In genomic region chr3:143603774-143604173, GRCh38 we compare ENCODE assay signal across 20 cellular contexts.
DNase-seq lines count a peak whose midpoint lies in the region; ATAC-seq, FAIRE-seq and TF ChIP-seq lines count a peak whose summit lies in the region.
"Had no signal": no experiment of that assay in that cellular context is flagged by ENCODE, and none has a peak within 500 bp of the region (broad histone marks: within the 10 kb centered on the region; RNA-seq: fewer than 3 reads in every experiment).

No MANE protein-coding gene starts in this region.

- ATAC-seq in K562 (no peak), GM19452 (IDR thresholded peaks at IDR 0.05; ENCODE audit: unreplicated experiment) (no peak)
- ATAC-seq: A549; CD8-positive, alpha-beta T cell had no signal

- no peaks in the 10 kb centered on the region for H3K36me3 Mint-ChIP-seq in MCF 10A (ENCODE audit: insufficient read depth, unreplicated experiment)
- H3K36me3 Mint-ChIP-seq: CD8-positive, alpha-beta T cell had no signal

- H3K4me3 ChIP-seq in breast epithelium (no peak overlapping the region), OCI-LY1 (ENCODE audit: low read depth, low read length, poor library complexity, severe bottlenecking) (no peak overlapping the region), K562 (no peak overlapping the region), hepatocyte (no peak overlapping the region)
- H3K4me3 ChIP-seq: A549; BLaER1 treated with 17β-estradiol and CSF1 and Interleukin-3, amounts not matched to agents 10 nM and 100 nM had no signal

- peak overlapping the region; percentile 61 for H3K27ac Mint-ChIP-seq in MCF 10A (ENCODE audit: low read depth, unreplicated experiment)
- H3K27ac Mint-ChIP-seq: CD4-positive, alpha-beta T cell; CD8-positive, alpha-beta T cell had no signal

- no peaks in the 10 kb centered on the region for H3K27me3 Mint-ChIP-seq in MCF 10A (ENCODE audit: insufficient read depth, unreplicated experiment)
- H3K27me3 Mint-ChIP-seq: B cell; CD4-positive, alpha-beta T cell had no signal

- TF ChIP-seq RAD21 in K562 (CRISPR knock-in tag; conservative IDR thresholded peaks at IDR 0.05 in 1 of 2, IDR thresholded peaks at IDR 0.05 in 1 of 2) = no peak

- no peaks in the 10 kb centered on the region for H3K4me1 ChIP-seq in breast epithelium
- H3K4me1 ChIP-seq in OCI-LY1 (ENCODE audit: insufficient read depth, low read length, severe bottlenecking) = peaks cover 54% of the 10 kb centered on the region
- H3K4me1 ChIP-seq in K562 (replicated peaks in 1 of 2; ENCODE audit: control insufficient read depth in 2 of 2, insufficient read depth in 2 of 2, low read length in 2 of 2) = no peaks in the 10 kb centered on the region
- peaks cover 2% of the 10 kb centered on the region for H3K4me1 ChIP-seq in hepatocyte (ENCODE audit: insufficient read depth)
- H3K4me1 ChIP-seq: A549, Caco-2 had no signal

- no peaks in the 10 kb centered on the region for H3K9me1 ChIP-seq in K562 (ENCODE audit: control insufficient read depth, insufficient read depth, low read length)

- H3K9ac ChIP-seq in OCI-LY1 (ENCODE audit: low read length) = peak overlapping the region; percentile 0; the same call in 1 of the 2 replicates
- no peak overlapping the region for H3K9ac ChIP-seq in K562 (ENCODE audit: insufficient read depth in 1 of 2, low read depth in 2 of 2, low read length in 2 of 2)
- H3K9ac ChIP-seq: BLaER1 treated with 17β-estradiol and CSF1 and Interleukin-3, amounts not matched to agents 10 nM and 100 nM had no signal

- H3K4me3 Mint-ChIP-seq in MCF 10A (ENCODE audit: unreplicated experiment) = no peak overlapping the region
- H3K4me3 Mint-ChIP-seq: CD4-positive, alpha-beta T cell; CD8-positive, alpha-beta T cell had no signal

- WGBS in K562 (ENCODE audit: insufficient coverage, low coverage, missing lambda C conversion rate) = 8% methylated on average over 5 of the region's 5 CpGs
- 87% methylated on average over 5 of the region's 5 CpGs for WGBS in hepatocyte (ENCODE audit: low lambda C conversion rate, missing lambda C conversion rate)

- in situ Hi-C loops in K562 (cut with MboI) = no loop called here

- no peaks in the 10 kb centered on the region for H3K79me2 ChIP-seq in OCI-LY1 (ENCODE audit: insufficient read depth, low read length)
- no peaks in the 10 kb centered on the region for H3K79me2 ChIP-seq in K562 (ENCODE audit: control insufficient read depth, insufficient read depth, low read length)
- no peaks in the 10 kb centered on the region for H3K79me2 ChIP-seq in hepatocyte

- H3K27ac ChIP-seq in breast epithelium = no peak overlapping the region
- peak overlapping the region; percentile 89 for H3K27ac ChIP-seq in OCI-LY1 (ENCODE audit: low read depth, low read length, poor library complexity, severe bottlenecking)
- H3K27ac ChIP-seq in K562 (ENCODE audit: extremely low read depth, low read depth, low read length) = no peak overlapping the region
- peak overlapping the region; percentile 48 for H3K27ac ChIP-seq in hepatocyte
- H3K27ac ChIP-seq: 22Rv1; A549; BLaER1 treated with 17β-estradiol and CSF1 and Interleukin-3, amounts not matched to agents 10 nM and 100 nM had no signal

- peaks cover 30% of the 10 kb centered on the region for H3K4me1 Mint-ChIP-seq in MCF 10A (ENCODE audit: insufficient read depth, unreplicated experiment)

- intact Hi-C loops in MCF 10A (cut with micrococcal nuclease) = no loop called here
- intact Hi-C loops in breast epithelium (cut with DNase I; ENCODE audit: low total_unique reads) = no loop called here
- intact Hi-C loops in K562 (cut with micrococcal nuclease) = no loop called here

- no peaks in the 10 kb centered on the region for H3F3A ChIP-seq in OCI-LY1 (ENCODE audit: insufficient read depth, low read length)

- no peak for DNase-seq in MCF 10A (ENCODE audit: unreplicated experiment)
- no peak for DNase-seq in breast epithelium (ENCODE audit: low spot score in 2 of 2)
- no peak for DNase-seq in K562 (ENCODE audit: extremely low read depth in 1 of 4, low spot score in 3 of 4)
- no peak for DNase-seq in hepatocyte (ENCODE audit: low spot score)
- DNase-seq in NCI-H1048 (lab: John Stamatoyannopoulos, UW) = no peak
- DNase-seq: AML-193; Caco-2; Calu3; CD4-positive, alpha-beta T cell; CD8-positive, alpha-beta T cell; DMS79 treated with DMSO at 0.1 percent for 48 hours; GF-D8 had no signal

- H3K36me3 ChIP-seq in breast epithelium (no peaks in the 10 kb centered on the region), OCI-LY1 (ENCODE audit: insufficient read depth, low read length) (no peaks in the 10 kb centered on the region), K562 (ENCODE audit: control insufficient read depth, insufficient read depth, low read length) (no peaks in the 10 kb centered on the region), hepatocyte (replicated peaks; ENCODE audit: insufficient read depth, low read depth) (no peaks in the 10 kb centered on the region)

- H2AFZ ChIP-seq in OCI-LY1 (ENCODE audit: low read length) (peak overlapping the region; percentile 59; the same call in 1 of the 2 replicates), K562 (ENCODE audit: low read depth, low read length) (no peak overlapping the region), hepatocyte (no peak overlapping the region)

- H3K9me2 ChIP-seq in OCI-LY1 (ENCODE audit: low read depth, low read length) = no peaks in the 10 kb centered on the region
- no peaks in the 10 kb centered on the region for H3K9me2 ChIP-seq in hepatocyte (replicated peaks; ENCODE audit: insufficient read depth)

- TF ChIP-seq POLR2A in breast epithelium (IDR thresholded peaks at IDR 0.05) = no peak
- no peak for TF ChIP-seq POLR2A in K562 (conservative IDR thresholded peaks at IDR 0.05)

- no peak for FAIRE-seq in K562 (lab: Jason Lieb, UNC)
- FAIRE-seq: A549, D721Med, G401.6 had no signal

- CTCF ChIA-PET in MCF 10A (lab: Yijun Ruan, JAX) = interaction anchor here (0.6 to 2.2 kb wide), 3 partner anchors 70 to 444 kb away, joined by 3 to 5 read pairs (median 3); no protein-coding TSS in a partner anchor
- CTCF ChIA-PET in K562 (lab: Yijun Ruan, JAX; ENCODE audit: low intra/inter-chr PET ratio) = no interaction called here

- H3K9me3 ChIP-seq in breast epithelium (no peaks in the 10 kb centered on the region), OCI-LY1 (ENCODE audit: low read length) (no peaks in the 10 kb centered on the region), K562 (replicated peaks; ENCODE audit: control insufficient read depth, insufficient read depth, low read depth, low read length) (no peaks in the 10 kb centered on the region), hepatocyte (ENCODE audit: low read depth) (no peaks in the 10 kb centered on the region)
- H3K9me3 ChIP-seq: A549, Caco-2 had no signal

- H3K4me2 ChIP-seq in OCI-LY1 (ENCODE audit: low read length) (no peak overlapping the region), K562 (ENCODE audit: insufficient read depth, low read length) (no peak overlapping the region), hepatocyte (no peak overlapping the region)
- H3K4me2 ChIP-seq: A549 had no signal

- BruUV-seq in MCF 10A (replicated peaks; lab: Mats Ljungman, UMichigan) = no TSS peak
- BruUV-seq in K562 (replicated peaks; lab: Mats Ljungman, UMichigan) = no TSS peak

- no peak for TF ChIP-seq CTCF in MCF 10A (IDR thresholded peaks at IDR 0.05; ENCODE audit: unreplicated experiment)
- no peak for TF ChIP-seq CTCF in breast epithelium (IDR thresholded peaks at IDR 0.05)
- TF ChIP-seq CTCF in OCI-LY1 (IDR thresholded peaks at IDR 0.05; ENCODE audit: low read length) = no peak
- TF ChIP-seq CTCF in K562 (IDR thresholded peaks at IDR 0.05 in 2 of 3, conservative IDR thresholded peaks at IDR 0.05 in 1 of 3; ENCODE audit: insufficient read depth in 2 of 3, low read depth in 1 of 3, low read length in 3 of 3) = no peak
- TF ChIP-seq CTCF in hepatocyte (IDR thresholded peaks at IDR 0.05; ENCODE audit: poor library complexity) = no peak

- no peaks in the 10 kb centered on the region for H3K27me3 ChIP-seq in breast epithelium
- H3K27me3 ChIP-seq in OCI-LY1 (ENCODE audit: insufficient read depth, low read length) = no peaks in the 10 kb centered on the region
- H3K27me3 ChIP-seq in K562 (ENCODE audit: control insufficient read depth in 2 of 2, insufficient read depth in 2 of 2, low read length in 2 of 2) = no peaks in the 10 kb centered on the region; a peak in 1 of 5 replicates
- no peaks in the 10 kb centered on the region for H3K27me3 ChIP-seq in hepatocyte
- H3K27me3 ChIP-seq: BLaER1 treated with 17β-estradiol and CSF1 and Interleukin-3, amounts not matched to agents 10 nM and 100 nM had no signal

- no peaks in the 10 kb centered on the region for H3K9me3 Mint-ChIP-seq in MCF 10A (ENCODE audit: unreplicated experiment)
- H3K9me3 Mint-ChIP-seq: CD4-positive, alpha-beta T cell; CD8-positive, alpha-beta T cell had no signal

- POLR2A ChIA-PET in MCF 10A (lab: Yijun Ruan, JAX) (interaction anchor here (2.3 kb wide), 1 partner anchor 10 kb away, joined by 13 read pairs; no protein-coding TSS in a partner anchor), K562 (lab: Yijun Ruan, JAX) (no interaction called here)

- no peaks in the 10 kb centered on the region for H4K20me1 ChIP-seq in OCI-LY1 (ENCODE audit: insufficient read depth, low read length)
- H4K20me1 ChIP-seq in K562 (replicated peaks; ENCODE audit: control insufficient read depth, insufficient read depth, low read length) = no peaks in the 10 kb centered on the region
- no peaks in the 10 kb centered on the region for H4K20me1 ChIP-seq in hepatocyte (ENCODE audit: insufficient read depth, poor library complexity, severe bottlenecking)

- no peak for TF ChIP-seq EP300 in K562 (IDR thresholded peaks at IDR 0.05; ENCODE audit: low read length)

TF ChIP-seq in K562, 482 proteins besides CTCF, POLR2A, EP300 and RAD21:
- TF ChIP-seq MAZ (CRISPR knock-in tag; conservative IDR thresholded peaks at IDR 0.05 in 1 of 2, IDR thresholded peaks at IDR 0.05 in 1 of 2) (no peak), ATF1 (CRISPR knock-in tag; IDR thresholded peaks at IDR 0.05) (no peak), ATF1 (tag; IDR thresholded peaks at IDR 0.05) (peak; percentile 63), HINFP (tag; conservative IDR thresholded peaks at IDR 0.05; ENCODE audit: low read depth) (no peak), ZNF707 (CRISPR knock-in tag; conservative IDR thresholded peaks at IDR 0.05) (no peak), MYC (IDR thresholded peaks at IDR 0.05; ENCODE audit: low read depth, low read length) (no peak), MYC (CRISPR knock-in tag; IDR thresholded peaks at IDR 0.05; ENCODE audit: borderline replicate concordance, low read depth) (no peak), ZNF79 (CRISPR knock-in tag; IDR thresholded peaks at IDR 0.05; ENCODE audit: low read depth) (no peak)

Comparison
In these comparisons a context has a peak if more than half of its experiments do, and no peak if none do; other contexts are left out.
1. H3K27ac ChIP-seq: peak in OCI-LY1 (single experiment) and hepatocyte (single experiment); none in breast epithelium (0 of 2) and K562 (single experiment).